8 cellular contexts compared by ENCODE assay signal in genomic region chr21:39182484-39183271, GRCh38. TPM values are rescaled to one million over a fixed set of nuclear protein-coding genes. Genes with fewer than 3 reads are reported as not detected.
A peak's percentile ranks its signal among the peaks of the same experiment; 100 is the strongest.
DNase-seq lines count a peak whose midpoint lies in the region; ATAC-seq, FAIRE-seq and TF ChIP-seq lines count a peak whose summit lies in the region.

No MANE protein-coding gene starts in this region.

- POLR2A ChIA-PET in HepG2 (lab: Yijun Ruan, JAX): interaction anchor here (0.8 to 1.9 kb wide), 11 partner anchors 8 to 395 kb away, joined by 3 to 15 read pairs (median 5); partner anchors contain the start of genes BRWD1, HMGN1 and LCA5L

- in situ Hi-C loops in HepG2 (cut with HindIII; ENCODE audit: extremely low pct_ligation_motif_present, low pct_unique_long_range_greater_than_20kb): no loop called here

- no peaks in the 10 kb centered on the region for H3K9me3 ChIP-seq in HepG2 (ENCODE audit: low read length)

- peak in 10 of 14 donors; percentile 29 to 65 (median 36) for DNase-seq in C1 segment of cervical spinal cord (lab: John Stamatoyannopoulos, UW)
- DNase-seq in NCI-H146 (lab: John Stamatoyannopoulos, UW): peak; percentile 26
- DNase-seq in cardiac fibroblast (ENCODE audit: low read depth in 2 of 2): peak; percentile 23 to 37
- no peak for DNase-seq in HepG2 (ENCODE audit: low spot score)
- DNase-seq in T1000 (lab: John Stamatoyannopoulos, UW): no peak
- no peak for DNase-seq in MV-4-11 (lab: John Stamatoyannopoulos, UW)

- H3K4me1 ChIP-seq in HepG2 (ENCODE audit: insufficient read depth, low read length): peaks cover 32% of the 10 kb centered on the region

- no peak overlapping the region for H2AFZ ChIP-seq in HepG2 (ENCODE audit: low read length)

- no peaks in the 10 kb centered on the region; a peak in 1 of 5 replicates for H3K27me3 ChIP-seq in HepG2 (ENCODE audit: control insufficient read depth in 1 of 2, insufficient read depth in 2 of 2, low read length in 2 of 2)

- peak; percentile 39 for ATAC-seq in GM19455 (IDR thresholded peaks at IDR 0.05; ENCODE audit: unreplicated experiment)
- peak; percentile 0; the same call in 2 of the 3 replicates for ATAC-seq in HepG2

- H3K27ac ChIP-seq in HepG2 (ENCODE audit: extremely low read length, insufficient read depth, low read length): peak overlapping the region; percentile 82
- H3K27ac ChIP-seq in temporal lobe (ENCODE audit: low read depth, low read length): peak overlapping the region; percentile 14

- H3K4me3 ChIP-seq in cardiac fibroblast (replicated peaks in 1 of 2; ENCODE audit: low read depth in 2 of 2, low read length in 2 of 2) (peak overlapping the region; percentile 76 to 90), HepG2 (replicated peaks in 1 of 3; ENCODE audit: insufficient read depth in 1 of 3, low read depth in 2 of 3, low read length in 3 of 3) (peak overlapping the region; percentile 91 to 96 (median 92))

- CTCF ChIA-PET in HepG2 (lab: Yijun Ruan, JAX; ENCODE audit: low intra/inter-chr PET ratio, low total read pairs): no interaction called here

- H3K9ac ChIP-seq in HepG2 (ENCODE audit: insufficient read depth, low read depth, low read length): peak overlapping the region; percentile 99

- FAIRE-seq in HepG2 (lab: Jason Lieb, UNC): no peak

- TF ChIP-seq POLR2A in HepG2 (IDR thresholded peaks at IDR 0.05; ENCODE audit: insufficient read depth in 1 of 2, low read depth in 2 of 2, low read length in 2 of 2): no peak

- no peak for TF ChIP-seq RAD21 in HepG2 (CRISPR knock-in tag; IDR thresholded peaks at IDR 0.05)

- H4K20me1 ChIP-seq in HepG2 (ENCODE audit: insufficient read depth, low read length): peaks cover 6% of the 10 kb centered on the region

- peaks cover 5 to 28% of the 10 kb centered on the region in 2 experiments; a peak in 4 of 5 replicates for H3K36me3 ChIP-seq in HepG2 (replicated peaks in 1 of 2; ENCODE audit: control insufficient read depth in 1 of 2, insufficient read depth in 2 of 2, low read length in 2 of 2)

- H3K4me2 ChIP-seq in HepG2 (ENCODE audit: low read depth, low read length): peak overlapping the region; percentile 95

- TF ChIP-seq EP300 in HepG2 (IDR thresholded peaks at IDR 0.05; ENCODE audit: low read depth in 2 of 2, low read length in 2 of 2): no peak
- TF ChIP-seq EP300 in HepG2 (CRISPR knock-in tag; IDR thresholded peaks at IDR 0.05; ENCODE audit: borderline replicate concordance): no peak; the same call in none of the 2 replicates

- TF ChIP-seq CTCF in cardiac fibroblast (IDR thresholded peaks at IDR 0.05; ENCODE audit: low read depth, low read length) (no peak), HepG2 (CRISPR knock-in tag; IDR thresholded peaks at IDR 0.05) (no peak)

- peaks cover 41% of the 10 kb centered on the region for H3K79me2 ChIP-seq in HepG2 (ENCODE audit: insufficient read depth, low read length)

- intact Hi-C loops in HepG2 (cut with micrococcal nuclease; ENCODE audit: unreplicated experiment): no loop called here

- WGBS in HepG2 (ENCODE audit: low lambda C conversion rate): 2% methylated on average over 31 of the region's 51 CpGs

- BruUV-seq in HepG2 (replicated peaks; lab: Mats Ljungman, UMichigan): TSS peak; percentile 61

TF ChIP-seq in HepG2, 621 proteins besides CTCF, POLR2A, EP300 and RAD21 (continues in another document):
- no peak for TF ChIP-seq HNF4G (IDR thresholded peaks at IDR 0.05; ENCODE audit: borderline replicate concordance, low read depth, low read length)
- TF ChIP-seq HNF4G (CRISPR knock-in tag; IDR thresholded peaks at IDR 0.05; ENCODE audit: borderline replicate concordance, low read depth): 0 out of 2 replicates have a peak, but pooled peaks have one; percentile 12
- TF ChIP-seq ZNF609 (CRISPR knock-in tag; IDR thresholded peaks at IDR 0.05; ENCODE audit: borderline replicate concordance): no peak
- no peak for TF ChIP-seq ZBTB39 (CRISPR knock-in tag; IDR thresholded peaks at IDR 0.05)
- no peak for TF ChIP-seq ZNF547 (CRISPR knock-in tag; IDR thresholded peaks at IDR 0.05)
- TF ChIP-seq ZNF747 (CRISPR knock-in tag; IDR thresholded peaks at IDR 0.05; ENCODE audit: borderline replicate concordance): no peak
- TF ChIP-seq NR2F1 (CRISPR knock-in tag; IDR thresholded peaks at IDR 0.05): 0 out of 4 replicates have a peak, but pooled peaks of 1 of the 2 experiments have one; percentile 11
- TF ChIP-seq ZNF20 (CRISPR knock-in tag; IDR thresholded peaks at IDR 0.05): no peak
- TF ChIP-seq SOX13 (IDR thresholded peaks at IDR 0.05): no peak; the same call in 1 of the 2 replicates
- TF ChIP-seq SOX13 (CRISPR knock-in tag; conservative IDR thresholded peaks at IDR 0.05 in 1 of 2, IDR thresholded peaks at IDR 0.05 in 1 of 2): no peak

RNA-seq across cellular contexts. Expression of gene PSMG1, which starts 0.6 kb away (rescaled TPM):
- total RNA-seq in HepG2 (2016; rRNA removed; fragmentation: Illumina TruSeq; extraction: Trizol): 173 and 184 TPM in 2 replicates
- 63.4 and 63.6 TPM in 2 replicates for total RNA-seq in HepG2 (2016; cell fraction: cytosol; rRNA removed; fragmentation: Illumina TruSeq; extraction: Trizol; ENCODE audit: low read depth)
- total RNA-seq in HepG2 (2016; cell fraction: insoluble cytoplasmic fraction; rRNA removed; fragmentation: Illumina TruSeq; extraction: Trizol): 173 and 194 TPM in 2 replicates
- 86.8 and 90.7 TPM in 2 replicates for total RNA-seq in HepG2 (2016; cell fraction: membrane; rRNA removed; fragmentation: Illumina TruSeq; extraction: Trizol)
- 72.7 and 90.4 TPM in 2 replicates for total RNA-seq in HepG2 (2016; cell fraction: nucleus; rRNA removed; fragmentation: Illumina TruSeq; extraction: Trizol)
- polyA plus RNA-seq in HepG2 (2011; rRNA removed): 48.0 and 63.6 TPM in 2 replicates
- polyA plus RNA-seq in HepG2 (2011; cell fraction: cytosol; rRNA removed): 34.3 and 49.4 TPM in 2 replicates
- 15.8 and 21.3 TPM in 2 replicates for polyA plus RNA-seq in HepG2 (2011; cell fraction: nucleus; rRNA removed)
- 53.0 and 76.8 TPM in 2 replicates for polyA plus RNA-seq in HepG2 (2012)
- polyA plus RNA-seq in HepG2 (2016; cell fraction: cytosol; fragmentation: Illumina TruSeq; extraction: Trizol; ENCODE audit: low read depth): 55.8 and 70.6 TPM in 2 replicates
- polyA plus RNA-seq in HepG2 (2016; cell fraction: insoluble cytoplasmic fraction; fragmentation: Illumina TruSeq; extraction: Trizol; ENCODE audit: low read depth): 206 and 228 TPM in 2 replicates
- 73.9 and 74.0 TPM in 2 replicates for polyA plus RNA-seq in HepG2 (2016; cell fraction: membrane; fragmentation: Illumina TruSeq; extraction: Trizol; ENCODE audit: low read depth)
- 139 and 145 TPM in 2 replicates for polyA plus RNA-seq in HepG2 (2016; cell fraction: nucleus; fragmentation: Illumina TruSeq; extraction: Trizol; ENCODE audit: insufficient read depth, low read depth)
- polyA minus RNA-seq in HepG2 (2011; rRNA and poly(A)+ RNA removed; ENCODE audit: low replicate concordance): 9.2 and 15.6 TPM in 2 replicates
- 19.7 and 23.0 TPM in 2 replicates for polyA minus RNA-seq in HepG2 (2011; cell fraction: cytosol; rRNA and poly(A)+ RNA removed)
- 33.6 and 41.3 TPM in 2 replicates for polyA minus RNA-seq in HepG2 (2011; cell fraction: nucleus; rRNA and poly(A)+ RNA removed)
- total RNA-seq in temporal lobe: 10.8 TPM

Comparison
In these comparisons a context has a peak if more than half of its experiments do, and no peak if none do; other contexts are left out.
1. DNase-seq: peak in C1 segment of cervical spinal cord (10 of 14), NCI-H146 (single experiment) and cardiac fibroblast (2 of 2); none in HepG2 (single experiment), T1000 (single experiment) and MV-4-11 (single experiment).